1 cellular context compared by ENCODE assay signal in genomic region chr1:190328361-190328760, GRCh38.
TF ChIP-seq lines count a peak whose summit lies in the region.

No MANE protein-coding gene starts in this region.

TF ChIP-seq in HepG2, 621 proteins besides CTCF, POLR2A, EP300 and RAD21 (continued from another document):
- TF ChIP-seq LBX2 (CRISPR knock-in tag; IDR thresholded peaks at IDR 0.05; ENCODE audit: borderline replicate concordance): no peak
